ENCODE assay signal across 21 cellular contexts in genomic region chr21:45530423-45531113, GRCh38. TPM values are rescaled to one million over a fixed set of nuclear protein-coding genes. Genes with fewer than 3 reads are reported as not detected.
DNase-seq lines count a peak whose midpoint lies in the region; ATAC-seq and TF ChIP-seq lines count a peak whose summit lies in the region.
"Had no signal": no experiment of that assay in that cellular context is flagged by ENCODE, and none has a peak within 500 bp of the region (broad histone marks: within the 10 kb centered on the region; RNA-seq: fewer than 3 reads in every experiment).

No MANE protein-coding gene starts in this region.

- no peak for ATAC-seq in GM19467 (IDR thresholded peaks at IDR 0.05; ENCODE audit: unreplicated experiment)
- ATAC-seq in GM21528 (IDR thresholded peaks at IDR 0.05; ENCODE audit: low FRiP score, unreplicated experiment): no peak
- ATAC-seq: gastrocnemius medialis, GM23338, T-cell had no signal

- H3K4me3 ChIP-seq in BE2C (ENCODE audit: low read depth, low read length) (no peak overlapping the region), adrenal gland (no peak overlapping the region)
- H3K4me3 ChIP-seq: gastrocnemius medialis, GM23338 had no signal

- DNase-seq in BE2C (peak; percentile 11), adrenal gland (peak in 4 of 7 donors; percentile 9 to 18 (median 10)), islet precursor cell (peak; percentile 43), posterior cingulate gyrus (peak in 6 of 10 donors; percentile 4 to 78 (median 38)), AG08395 (ENCODE audit: low spot score) (no peak), NCI-H187 treated with DMSO at 0.1 percent for 48 hours (lab: John Stamatoyannopoulos, UW) (no peak)
- DNase-seq: activated CD4-positive, alpha-beta T cell treated with anti-CD3 and anti-CD28 coated beads for 48 hours; caudate nucleus; erythroblast; GDM1; KBM-7; midbrain; NCI-H1694 treated with DMSO at 0.1 percent for 48 hours; NCI-H2227 treated with DMSO at 0.1 percent for 48 hours; NCI-H748 treated with DMSO at 0.1 percent for 48 hours; SIG-M5; T-cell had no signal

- no peak overlapping the region for H3K27ac ChIP-seq in adrenal gland
- H3K27ac ChIP-seq: gastrocnemius medialis had no signal

- H3K27me3 ChIP-seq in BE2C: no peaks in the 10 kb centered on the region
- H3K27me3 ChIP-seq in adrenal gland: no peaks in the 10 kb centered on the region
- H3K27me3 ChIP-seq: gastrocnemius medialis had no signal

- intact Hi-C loops in adrenal gland (cut with DNase I): no loop called here
- intact Hi-C loops in posterior cingulate gyrus (cut with DNase I): no loop called here

- TF ChIP-seq POLR2A in adrenal gland (IDR thresholded peaks at IDR 0.05): no peak

- TF ChIP-seq CTCF in BE2C (IDR thresholded peaks at IDR 0.05; ENCODE audit: low read depth, low read length): no peak
- no peak for TF ChIP-seq CTCF in adrenal gland (IDR thresholded peaks at IDR 0.05)

- peaks cover 78% of the 10 kb centered on the region for H3K36me3 ChIP-seq in BE2C
- no peaks in the 10 kb centered on the region for H3K36me3 ChIP-seq in adrenal gland (replicated peaks in 1 of 2)
- H3K36me3 ChIP-seq: gastrocnemius medialis had no signal

- peaks cover 12% of the 10 kb centered on the region for H3K4me1 ChIP-seq in BE2C
- H3K4me1 ChIP-seq in adrenal gland (replicated peaks in 1 of 2): peaks cover 19 to 22% of the 10 kb centered on the region in 2 donors

- H3K9me3 ChIP-seq in BE2C: no peaks in the 10 kb centered on the region
- H3K9me3 ChIP-seq in adrenal gland (replicated peaks in 1 of 3): no peaks in the 10 kb centered on the region
- H3K9me3 ChIP-seq: gastrocnemius medialis had no signal

- WGBS in adrenal gland, 4 donors: 97 to 98% (median 97%) methylated on average over 31 to 50 of the region's 50 CpGs

RNA-seq across cellular contexts. Expression of gene SLC19A1, which starts 11.7 kb away (rescaled TPM):
- polyA plus RNA-seq in BE2C (2012; ENCODE audit: insufficient read depth, insufficient read length, low read depth): 63.1 TPM
- total RNA-seq in adrenal gland: 10 to 100 TPM; 13.1 to 21.2 (median 18.9) TPM
- 10 to 100 TPM in 2 of 3 donors, 1 to 10 TPM in 1; 1.7 to 15.2 (median 14.2) TPM for polyA plus RNA-seq in adrenal gland

Comparison
In these comparisons a context has a peak if more than half of its experiments do, and no peak if none do; other contexts are left out.
1. DNase-seq: peak in BE2C (single experiment), adrenal gland (4 of 7), islet precursor cell (single experiment) and posterior cingulate gyrus (6 of 10); none in AG08395 (single experiment) and NCI-H187 treated with DMSO at 0.1 percent for 48 hours (single experiment).